ENCODE assay signal across 1 cellular context in genomic region chr15:90351479-90352108, GRCh38.
TF ChIP-seq lines count a peak whose summit lies in the region.

No MANE protein-coding gene starts in this region.

TF ChIP-seq in WTC11, 78 proteins besides CTCF, POLR2A, EP300 and RAD21 (continued from another document):
- no peak for TF ChIP-seq ARID4B (CRISPR knock-in tag; IDR thresholded peaks at IDR 0.05; ENCODE audit: borderline replicate concordance)
- TF ChIP-seq, protein P1, sequence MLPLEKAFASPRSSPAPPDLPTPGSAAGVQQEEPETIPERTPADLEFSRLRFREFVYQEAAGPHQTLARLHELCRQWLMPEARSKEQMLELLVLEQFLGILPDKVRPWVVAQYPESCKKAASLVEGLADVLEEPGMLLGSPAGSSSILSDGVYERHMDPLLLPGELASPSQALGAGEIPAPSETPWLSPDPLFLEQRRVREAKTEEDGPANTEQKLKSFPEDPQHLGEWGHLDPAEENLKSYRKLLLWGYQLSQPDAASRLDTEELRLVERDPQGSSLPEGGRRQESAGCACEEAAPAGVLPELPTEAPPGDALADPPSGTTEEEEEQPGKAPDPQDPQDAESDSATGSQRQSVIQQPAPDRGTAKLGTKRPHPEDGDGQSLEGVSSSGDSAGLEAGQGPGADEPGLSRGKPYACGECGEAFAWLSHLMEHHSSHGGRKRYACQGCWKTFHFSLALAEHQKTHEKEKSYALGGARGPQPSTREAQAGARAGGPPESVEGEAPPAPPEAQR (CRISPR knock-in tag; IDR thresholded peaks at IDR 0.05), result no peak
- no peak for TF ChIP-seq ESRRA (CRISPR knock-in tag; IDR thresholded peaks at IDR 0.05; ENCODE audit: borderline replicate concordance)
- no peak for TF ChIP-seq ZNF263 (CRISPR knock-in tag; IDR thresholded peaks at IDR 0.05; ENCODE audit: low read depth)
- TF ChIP-seq ETV6 (CRISPR knock-in tag; IDR thresholded peaks at IDR 0.05), result no peak
- TF ChIP-seq ATF6 (CRISPR knock-in tag; IDR thresholded peaks at IDR 0.05), result no peak
- no peak for TF ChIP-seq SMAD4 (CRISPR knock-in tag; IDR thresholded peaks at IDR 0.05)
- TF ChIP-seq FOXP1 (CRISPR knock-in tag; IDR thresholded peaks at IDR 0.05; ENCODE audit: borderline replicate concordance), result no peak
- TF ChIP-seq GABPB1 (CRISPR knock-in tag; IDR thresholded peaks at IDR 0.05), result no peak
- no peak for TF ChIP-seq ZNF317 (CRISPR knock-in tag; IDR thresholded peaks at IDR 0.05; ENCODE audit: borderline replicate concordance, low read depth)
